Comparison of ENCODE assay signal across 29 cellular contexts in genomic region chr7:77436889-77437265, GRCh38.
"Had no signal": no experiment of that assay in that cellular context is flagged by ENCODE, and none has a peak within 500 bp of the region (broad histone marks: within the 10 kb centered on the region; RNA-seq: fewer than 3 reads in every experiment).

No MANE protein-coding gene starts in this region.

- ATAC-seq: left colon; left lung; lower lobe of right lung; naive thymus-derived CD8-positive, alpha-beta T cell; pancreas; right cardiac atrium; sciatic nerve; stimulated activated naive CD8-positive, alpha-beta T cell treated with anti-CD3 and anti-CD28 coated beads, Interleukin-15, Interleukin-2, amounts not matched to agents 100 U/mL and 50 U/mL, for 24 hours; upper lobe of right lung had no signal

- H3K36me3 ChIP-seq: left lung, lower lobe of right lung, pancreas, prostate gland, stomach, thyroid gland, upper lobe of right lung had no signal

- H3K27me3 ChIP-seq: left lung, pancreas, stomach, testis, thyroid gland, upper lobe of right lung had no signal

- H3K27ac ChIP-seq: left lung, lower lobe of right lung, pancreas, prostate gland, skin epidermis, stomach, testis, thyroid gland, upper lobe of right lung had no signal

- H3K9me3 ChIP-seq: left lung, lower lobe of right lung, pancreas, prostate gland, stomach, testis, thyroid gland, upper lobe of right lung had no signal

- H3K4me3 ChIP-seq: left lung, lower lobe of right lung, pancreas, prostate gland, skin epidermis, stomach, testis, thyroid gland, upper lobe of right lung had no signal

- H3K4me3 Mint-ChIP-seq: immature natural killer cell; naive thymus-derived CD8-positive, alpha-beta T cell; nephron; neural crest cell; stimulated activated naive B cell treated with anti-CD40 and anti-IgM and Interleukin-4, amounts not matched to agents 10 μg/mL and 1 μg/mL and 100 μg/mL, for 72 hours had no signal

- H3K36me3 Mint-ChIP-seq: immature natural killer cell; naive thymus-derived CD8-positive, alpha-beta T cell; stimulated activated naive B cell treated with anti-CD40 and anti-IgM and Interleukin-4, amounts not matched to agents 10 μg/mL and 1 μg/mL and 100 μg/mL, for 72 hours had no signal

- H3K4me1 Mint-ChIP-seq: naive thymus-derived CD8-positive, alpha-beta T cell had no signal

- FAIRE-seq: islet of Langerhans, kidney, pancreas had no signal

- H3K4me1 ChIP-seq: pancreas, prostate gland, testis, thyroid gland had no signal

- H3K27ac Mint-ChIP-seq: immature natural killer cell; naive thymus-derived CD8-positive, alpha-beta T cell; nephron; stimulated activated naive B cell treated with anti-CD40 and anti-IgM and Interleukin-4, amounts not matched to agents 10 μg/mL and 1 μg/mL and 100 μg/mL, for 72 hours had no signal

- DNase-seq: immature natural killer cell; kidney; left colon; left lung; lower lobe of right lung; mammary epithelial cell; mesenchymal stem cell; naive thymus-derived CD8-positive, alpha-beta T cell; nucleus accumbens; pancreas; posterior cingulate gyrus; retina; right cardiac atrium; stimulated activated CD4-positive, alpha-beta T cell treated with anti-CD3 and anti-CD28 coated beads, Interleukin-12 subunit alpha, Interleukin-12 subunit beta, amount 100 ng/mL, for 4 hours; stimulated activated CD4-positive, alpha-beta T cell treated with anti-CD3 and anti-CD28 coated beads, Interleukin-15, amount 100 ng/mL, for 24 hours; stimulated activated CD4-positive, alpha-beta T cell treated with anti-CD3 and anti-CD28 coated beads, Interleukin-2, amount 100 ng/mL, for 24 hours; stimulated activated CD4-positive, alpha-beta T cell treated with anti-CD3 and anti-CD28 coated beads, Interleukin-4, amount 100 ng/mL, for 1 hour; stimulated activated naive B cell treated with anti-CD40 and anti-IgM and Interleukin-4, amounts not matched to agents 10 μg/mL and 1 μg/mL and 100 μg/mL, for 72 hours; stimulated activated naive CD8-positive, alpha-beta T cell treated with anti-CD3 and anti-CD28 coated beads, Interleukin-15, Interleukin-2, amounts not matched to agents 100 U/mL and 50 U/mL, for 24 hours; stomach; testis; thyroid gland; upper lobe of right lung had no signal

- H3K9me3 Mint-ChIP-seq: immature natural killer cell; naive thymus-derived CD8-positive, alpha-beta T cell; nephron; neural crest cell; stimulated activated naive B cell treated with anti-CD40 and anti-IgM and Interleukin-4, amounts not matched to agents 10 μg/mL and 1 μg/mL and 100 μg/mL, for 72 hours had no signal

- H3K27me3 Mint-ChIP-seq: stimulated activated naive B cell treated with anti-CD40 and anti-IgM and Interleukin-4, amounts not matched to agents 10 μg/mL and 1 μg/mL and 100 μg/mL, for 72 hours had no signal
